In genomic region chr10:122259075-122259466, GRCh38 we compare ENCODE assay signal across 2 cellular contexts.
TF ChIP-seq lines count a peak whose summit lies in the region.

No MANE protein-coding gene starts in this region.

TF ChIP-seq in GM23338, 12 proteins besides CTCF, POLR2A, EP300 and RAD21 (continued from another document):
- TF ChIP-seq ZNF462 (CRISPR knock-in tag; IDR thresholded peaks at IDR 0.05): no peak
- no peak for TF ChIP-seq CREB1 (CRISPR knock-in tag; IDR thresholded peaks at IDR 0.05; ENCODE audit: low read depth)
- no peak for TF ChIP-seq ZNF114 (CRISPR knock-in tag; IDR thresholded peaks at IDR 0.05)
- no peak for TF ChIP-seq EZH2phosphoT487 (IDR thresholded peaks at IDR 0.05; ENCODE audit: unreplicated experiment)

TF ChIP-seq in WTC11, 78 proteins besides CTCF, POLR2A, EP300 and RAD21 (continued from another document):
- TF ChIP-seq CDX4 (CRISPR knock-in tag; IDR thresholded peaks at IDR 0.05; ENCODE audit: borderline replicate concordance) (no peak), IRF2 (CRISPR knock-in tag; IDR thresholded peaks at IDR 0.05; ENCODE audit: borderline replicate concordance, low read depth) (no peak), USF2 (CRISPR knock-in tag; IDR thresholded peaks at IDR 0.05) (no peak), HMGA2 (CRISPR knock-in tag; IDR thresholded peaks at IDR 0.05) (no peak), ZNF219 (CRISPR knock-in tag; IDR thresholded peaks at IDR 0.05; ENCODE audit: borderline replicate concordance) (no peak), CREM (CRISPR knock-in tag; IDR thresholded peaks at IDR 0.05) (no peak), TEAD1 (CRISPR knock-in tag; IDR thresholded peaks at IDR 0.05) (no peak), NR3C1 (CRISPR knock-in tag; conservative IDR thresholded peaks at IDR 0.05; ENCODE audit: low read depth) (no peak), IRF1 (CRISPR knock-in tag; IDR thresholded peaks at IDR 0.05) (no peak), ZNF138 (CRISPR knock-in tag; conservative IDR thresholded peaks at IDR 0.05) (no peak), TEAD4 (CRISPR knock-in tag; IDR thresholded peaks at IDR 0.05) (no peak), SMAD4 (CRISPR knock-in tag; IDR thresholded peaks at IDR 0.05) (no peak), FOXP4 (CRISPR knock-in tag; IDR thresholded peaks at IDR 0.05) (no peak), AFF4 (CRISPR knock-in tag; IDR thresholded peaks at IDR 0.05; ENCODE audit: borderline replicate concordance) (no peak), ATF6 (CRISPR knock-in tag; IDR thresholded peaks at IDR 0.05) (no peak), ZNF263 (CRISPR knock-in tag; IDR thresholded peaks at IDR 0.05; ENCODE audit: low read depth) (no peak), NFE2L1 (CRISPR knock-in tag; IDR thresholded peaks at IDR 0.05) (no peak), GRHL2 (CRISPR knock-in tag; IDR thresholded peaks at IDR 0.05; ENCODE audit: insufficient replicate concordance, severe bottlenecking) (no peak), ZNF317 (CRISPR knock-in tag; IDR thresholded peaks at IDR 0.05; ENCODE audit: borderline replicate concordance, low read depth) (no peak)
